Comparison of ENCODE assay signal across 14 cellular contexts in the genomic region with DNA sequence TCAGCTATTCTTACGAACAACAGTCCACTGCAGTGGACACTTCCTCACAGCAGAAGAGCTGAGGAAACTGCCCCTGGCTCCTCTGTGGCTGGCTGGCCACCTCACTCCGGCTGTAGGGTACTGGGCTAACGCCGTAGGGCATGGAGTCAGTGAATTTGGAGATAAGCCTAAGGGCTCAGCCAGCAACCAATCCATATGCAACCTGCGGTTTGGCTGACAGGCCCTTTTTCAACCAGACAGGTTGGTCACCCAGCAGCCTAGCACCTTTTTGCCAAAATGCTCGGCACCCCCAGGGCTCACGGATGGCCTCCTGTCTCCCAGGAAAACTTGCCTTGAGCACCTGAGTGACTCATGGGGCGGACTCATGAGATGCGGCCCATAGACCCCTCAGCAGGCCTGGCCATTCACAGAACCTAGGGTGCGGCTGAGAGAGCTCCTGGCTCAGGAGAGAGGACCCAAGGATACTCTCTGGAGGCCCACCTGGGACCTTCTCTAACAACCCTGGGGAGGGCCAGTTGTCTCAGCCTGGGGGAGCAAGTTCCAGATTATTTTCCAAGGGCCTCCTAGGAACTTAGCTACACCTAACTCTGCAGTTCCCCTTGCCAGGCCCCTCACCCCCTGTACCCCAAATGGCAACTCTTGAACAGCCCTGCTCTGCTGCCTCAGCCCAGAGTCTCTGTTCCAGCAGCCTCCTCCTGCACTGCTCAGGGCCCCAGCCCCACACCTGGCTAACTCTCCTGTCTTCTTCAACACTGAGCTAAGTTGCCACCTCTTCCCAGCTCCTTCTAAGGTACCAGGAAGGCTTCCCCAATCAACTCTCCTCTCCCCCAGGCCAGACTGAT.
"Had no signal": no experiment of that assay in that cellular context is flagged by ENCODE, and none has a peak within 500 bp of the region (broad histone marks: within the 10 kb centered on the region; RNA-seq: fewer than 3 reads in every experiment).

No MANE protein-coding gene starts in this region.

- H3K27ac Mint-ChIP-seq: activated naive CD8-positive, alpha-beta T cell treated with anti-CD3 and anti-CD28 coated beads, Interleukin-2, amount 50 U/mL, for 24 hours; naive thymus-derived CD4-positive, alpha-beta T cell; T-helper 1 cell treated with Interleukin-12 subunit alpha and Interleukin-12 subunit beta and Interleukin-4 antibody, amounts not matched to agents 30 μg/mL and 1 μg/mL, for 36 hours had no signal

- H3K9me3 Mint-ChIP-seq: activated naive CD8-positive, alpha-beta T cell treated with anti-CD3 and anti-CD28 coated beads, Interleukin-2, amount 50 U/mL, for 24 hours; T-helper 1 cell treated with Interleukin-12 subunit alpha and Interleukin-12 subunit beta and Interleukin-4 antibody, amounts not matched to agents 30 μg/mL and 1 μg/mL, for 36 hours had no signal

- H3K4me3 Mint-ChIP-seq: activated naive CD8-positive, alpha-beta T cell treated with anti-CD3 and anti-CD28 coated beads, Interleukin-2, amount 50 U/mL, for 24 hours; naive thymus-derived CD4-positive, alpha-beta T cell; T-helper 1 cell treated with Interleukin-12 subunit alpha and Interleukin-12 subunit beta and Interleukin-4 antibody, amounts not matched to agents 30 μg/mL and 1 μg/mL, for 36 hours had no signal

- ATAC-seq: activated naive CD8-positive, alpha-beta T cell treated with anti-CD3 and anti-CD28 coated beads, Interleukin-2, amount 50 U/mL, for 24 hours; naive thymus-derived CD4-positive, alpha-beta T cell; right cardiac atrium; SK-N-SH treated with all-trans-retinoic acid at 6 μM for 48 hours had no signal

- H3K4me1 Mint-ChIP-seq: activated naive CD8-positive, alpha-beta T cell treated with anti-CD3 and anti-CD28 coated beads, Interleukin-2, amount 50 U/mL, for 24 hours; naive thymus-derived CD4-positive, alpha-beta T cell had no signal

- DNase-seq: activated CD4-positive, alpha-beta T cell treated with anti-CD3 and anti-CD28 coated beads, Interleukin-2, amount 50 U/mL, for 4 hours; activated naive CD8-positive, alpha-beta T cell treated with anti-CD3 and anti-CD28 coated beads, Interleukin-2, amount 50 U/mL, for 24 hours; cortex of kidney; erythroblast; hypothalamus; naive thymus-derived CD4-positive, alpha-beta T cell; right cardiac atrium; stimulated activated CD4-positive, alpha-beta T cell treated with anti-CD3 and anti-CD28 coated beads, Interleukin-1b, Interleukin-23, amount 100 ng/mL, for 48 hours; stimulated activated naive CD4-positive, alpha-beta T cell treated with Interleukin-2 at 50 U/mL for 16 hours had no signal

- H3K36me3 ChIP-seq: ascending aorta, neutrophil had no signal

- H3K27me3 ChIP-seq: ascending aorta had no signal

- H3K4me1 ChIP-seq: ascending aorta had no signal

- H3K27ac ChIP-seq: ascending aorta, neutrophil had no signal

- H3K4me3 ChIP-seq: ascending aorta, smooth muscle cell had no signal

- H3K9me3 ChIP-seq: ascending aorta, neutrophil had no signal
